In genomic region chr9:62798884-62799850, GRCh38 we compare ENCODE assay signal across 8 cellular contexts.
DNase-seq lines count a peak whose midpoint lies in the region; TF ChIP-seq lines count a peak whose summit lies in the region.
"Not testable (repeated sequence)": the region's sequence is repeated elsewhere in the genome, so short reads cannot be mapped to it uniquely, and the experiment has no call there.

No MANE protein-coding gene starts in this region.

- POLR2A ChIA-PET in activated CD4-positive, alpha-beta T cell treated with anti-CD3 and anti-CD28 coated beads, Interleukin-2, amount 10 ng/mL, durations not matched to agents 7 days and 5 days (lab: Charles Lee), result not testable (repeated sequence)

- DNase-seq in activated CD4-positive, alpha-beta T cell treated with anti-CD3 and anti-CD28 coated beads, Interleukin-2, amount 10 ng/mL, durations not matched to agents 7 days and 5 days, result peak; percentile 31
- DNase-seq in astrocyte of the hippocampus (ENCODE audit: low read depth, low spot score), result peak; percentile 40
- peak; percentile 51 for DNase-seq in fibroblast of gingiva (ENCODE audit: low read depth)
- DNase-seq in kidney tubule cell (ENCODE audit: low spot score), result peak; percentile 78
- DNase-seq in osteocyte (ENCODE audit: extremely low spot score, unreplicated experiment), result peak; percentile 87

- H3K79me2 ChIP-seq in DOHH2 (ENCODE audit: control insufficient read depth, low read length), result peaks cover 45% of the 10 kb centered on the region

- not testable (repeated sequence) for H3F3A ChIP-seq in DOHH2 (ENCODE audit: control insufficient read depth, insufficient read depth)

- H3K27me3 Mint-ChIP-seq in activated CD4-positive, alpha-beta T cell treated with anti-CD3 and anti-CD28 coated beads, Interleukin-2, amount 10 ng/mL, durations not matched to agents 7 days and 5 days, result peaks cover 37% of the 10 kb centered on the region
- H3K27me3 Mint-ChIP-seq in osteocyte (ENCODE audit: unreplicated experiment), result peaks cover 44% of the 10 kb centered on the region

- peaks cover 13% of the 10 kb centered on the region for H3K4me1 ChIP-seq in DOHH2 (ENCODE audit: control insufficient read depth, low read length)
- H3K4me1 ChIP-seq in HUES64 (ENCODE audit: insufficient read depth, low read length), result not testable (repeated sequence)
- peaks cover 3 to 41% (median 27%) of the 10 kb centered on the region in 5 donors for H3K4me1 ChIP-seq in subcutaneous abdominal adipose tissue (ENCODE audit: control insufficient read depth in 5 of 5, insufficient read depth in 5 of 5, low read length in 5 of 5)

- not testable (repeated sequence) for H3K9me2 ChIP-seq in DOHH2 (replicated peaks; ENCODE audit: control insufficient read depth, low read length)

- H3K27me3 ChIP-seq in DOHH2 (ENCODE audit: control insufficient read depth, low read length), result not testable (repeated sequence)
- H3K27me3 ChIP-seq in HUES64 (ENCODE audit: insufficient read depth, low read length) (peaks cover 55% of the 10 kb centered on the region), subcutaneous abdominal adipose tissue (ENCODE audit: control insufficient read depth in 5 of 5, insufficient read depth in 4 of 5, low read length in 5 of 5) (peaks cover 0 to 23% (median 16%) of the 10 kb centered on the region in 5 donors)

- H3K4me3 Mint-ChIP-seq in activated CD4-positive, alpha-beta T cell treated with anti-CD3 and anti-CD28 coated beads, Interleukin-2, amount 10 ng/mL, durations not matched to agents 7 days and 5 days, result peak overlapping the region; percentile 56
- H3K4me3 Mint-ChIP-seq in osteocyte (ENCODE audit: unreplicated experiment), result peak overlapping the region; percentile 0

- peak overlapping the region; percentile 80 for H3K4me3 ChIP-seq in DOHH2 (ENCODE audit: low read length)
- H3K4me3 ChIP-seq in HUES64 (ENCODE audit: low read length), result peak overlapping the region; percentile 48; the same call in 1 of the 2 replicates
- H3K4me3 ChIP-seq in subcutaneous abdominal adipose tissue (ENCODE audit: low read depth in 1 of 5, low read length in 5 of 5), result peak overlapping the region; percentile 28 to 75 (median 58)

- not testable (repeated sequence) for TF ChIP-seq CTCF in DOHH2 (IDR thresholded peaks at IDR 0.05; ENCODE audit: low read depth, low read length, poor library complexity, severe bottlenecking); osteocyte (IDR thresholded peaks at IDR 0.05)

- not testable (repeated sequence) for H4K20me1 ChIP-seq in DOHH2 (ENCODE audit: control insufficient read depth, insufficient read depth, low read depth, low read length)

- peaks cover 35% of the 10 kb centered on the region for H3K4me1 Mint-ChIP-seq in activated CD4-positive, alpha-beta T cell treated with anti-CD3 and anti-CD28 coated beads, Interleukin-2, amount 10 ng/mL, durations not matched to agents 7 days and 5 days
- peaks cover 28% of the 10 kb centered on the region for H3K4me1 Mint-ChIP-seq in osteocyte (ENCODE audit: unreplicated experiment)

- peak overlapping the region; percentile 76 for H3K27ac ChIP-seq in DOHH2 (ENCODE audit: low read depth, low read length)
- H3K27ac ChIP-seq in HUES64 (ENCODE audit: low read depth, low read length); subcutaneous abdominal adipose tissue (ENCODE audit: low read depth, low read length): not testable (repeated sequence)

- H3K9me3 ChIP-seq in DOHH2 (ENCODE audit: control insufficient read depth, insufficient read depth, low read length); HUES64 (ENCODE audit: insufficient read depth, low read depth, low read length); subcutaneous abdominal adipose tissue (ENCODE audit: control insufficient read depth in 5 of 5, low read length in 5 of 5): not testable (repeated sequence)

- H3K9ac ChIP-seq in HUES64 (ENCODE audit: low read depth, low read length), result not testable (repeated sequence)
- peak overlapping the region in 2 of 5 donors; percentile 35 to 53 for H3K9ac ChIP-seq in subcutaneous abdominal adipose tissue (ENCODE audit: low read length in 5 of 5)

- 13% methylated on average over 30 of the region's 35 CpGs for WGBS in HUES64

- H3K27ac Mint-ChIP-seq in activated CD4-positive, alpha-beta T cell treated with anti-CD3 and anti-CD28 coated beads, Interleukin-2, amount 10 ng/mL, durations not matched to agents 7 days and 5 days, result peak overlapping the region; percentile 47
- H3K27ac Mint-ChIP-seq in osteocyte (ENCODE audit: unreplicated experiment), result not testable (repeated sequence)

- CTCF ChIA-PET in activated CD4-positive, alpha-beta T cell treated with anti-CD3 and anti-CD28 coated beads, Interleukin-2, amount 10 ng/mL, durations not matched to agents 7 days and 5 days (lab: Charles Lee), result interaction anchor here (0.9 kb wide), 1 partner anchor 1018 kb away, joined by 3 read pairs; no protein-coding TSS in a partner anchor

- peaks cover 15% of the 10 kb centered on the region for H3K36me3 Mint-ChIP-seq in activated CD4-positive, alpha-beta T cell treated with anti-CD3 and anti-CD28 coated beads, Interleukin-2, amount 10 ng/mL, durations not matched to agents 7 days and 5 days (ENCODE audit: low read depth)
- H3K36me3 Mint-ChIP-seq in osteocyte (ENCODE audit: unreplicated experiment), result not testable (repeated sequence)

- H3K9me3 Mint-ChIP-seq in activated CD4-positive, alpha-beta T cell treated with anti-CD3 and anti-CD28 coated beads, Interleukin-2, amount 10 ng/mL, durations not matched to agents 7 days and 5 days; osteocyte (ENCODE audit: unreplicated experiment): not testable (repeated sequence)

- H3K4me2 ChIP-seq in DOHH2 (ENCODE audit: low read length), result peak overlapping the region; percentile 92

- peaks cover 17% of the 10 kb centered on the region for H3K36me3 ChIP-seq in DOHH2 (ENCODE audit: control insufficient read depth, low read length)
- not testable (repeated sequence) for H3K36me3 ChIP-seq in HUES64 (ENCODE audit: insufficient read depth, low read length); subcutaneous abdominal adipose tissue (ENCODE audit: control insufficient read depth in 5 of 5, insufficient read depth in 5 of 5, low read length in 5 of 5)

Comparison
In these comparisons a context has a peak if more than half of its experiments do, and no peak if none do; other contexts are left out.
1. DNase-seq: peak in every context shown above with its lines; median percentile 87 in osteocyte; 78 in kidney tubule cell; 51 in fibroblast of gingiva; 40 in astrocyte of the hippocampus; 31 in activated CD4-positive, alpha-beta T cell treated with anti-CD3 and anti-CD28 coated beads, Interleukin-2, amount 10 ng/mL, durations not matched to agents 7 days and 5 days.